8 cellular contexts compared by ENCODE assay signal in the genomic region with DNA sequence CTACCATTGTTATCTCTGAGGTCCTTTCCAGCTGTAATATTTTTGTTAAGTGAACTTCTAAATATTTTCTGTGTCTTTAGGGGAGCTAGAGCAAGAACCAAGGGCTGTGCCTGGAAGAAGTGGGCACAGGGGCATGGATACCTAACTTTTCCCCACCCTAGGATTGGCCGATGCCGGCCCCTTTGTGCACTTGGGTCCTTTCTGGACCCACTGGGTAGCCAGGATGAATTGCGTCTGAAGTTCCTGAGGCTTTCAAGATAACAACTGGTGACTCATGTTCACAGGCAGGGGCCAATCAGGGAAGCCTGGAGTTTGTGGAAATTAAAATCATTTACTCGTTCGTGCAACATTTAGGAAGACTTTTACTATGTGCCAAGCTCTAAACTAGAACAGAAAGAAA. TPM values are rescaled to one million over a fixed set of nuclear protein-coding genes. Genes with fewer than 3 reads are reported as not detected.
DNase-seq lines count a peak whose midpoint lies in the region; ATAC-seq and TF ChIP-seq lines count a peak whose summit lies in the region.

No MANE protein-coding gene starts in this region.

- TF ChIP-seq CTCF in AG09309 (IDR thresholded peaks at IDR 0.05; ENCODE audit: control insufficient read depth, insufficient read depth, low read depth, low read length, missing control alignments) = no peak
- TF ChIP-seq CTCF in brain microvascular endothelial cell (IDR thresholded peaks at IDR 0.05; ENCODE audit: low read depth, low read length, missing control alignments) = no peak
- no peak for TF ChIP-seq CTCF in Peyer's patch (IDR thresholded peaks at IDR 0.05)

- TF ChIP-seq POLR2A in Peyer's patch (IDR thresholded peaks at IDR 0.05) = no peak

- peaks cover 19 to 37% (median 20%) of the 10 kb centered on the region in 3 donors for H3K4me1 Mint-ChIP-seq in naive B cell

- peak overlapping the region; percentile 25; the same call in 1 of the 2 replicates for H3K9ac ChIP-seq in HUES64 (ENCODE audit: low read depth, low read length)

- peaks cover 0 to 7% (median 0%) of the 10 kb centered on the region in 3 donors for H3K27me3 Mint-ChIP-seq in naive B cell

- ATAC-seq in naive B cell (ENCODE audit: low read depth in 2 of 2) (no peak), GM19324 (IDR thresholded peaks at IDR 0.05; ENCODE audit: low FRiP score, unreplicated experiment) (no peak)

- peak overlapping the region; percentile 95 to 98 (median 97) for H3K4me3 Mint-ChIP-seq in naive B cell

- no peaks in the 10 kb centered on the region; the same call in 1 of the 2 replicates for H3K4me1 ChIP-seq in HUES64 (ENCODE audit: insufficient read depth, low read length)
- peaks cover 0 to 16% (median 0%) of the 10 kb centered on the region in 4 donors for H3K4me1 ChIP-seq in Peyer's patch

- peak overlapping the region in 2 of 6 donors; percentile 87 to 88 for H3K27ac Mint-ChIP-seq in naive B cell

- no peak overlapping the region for H3K27ac ChIP-seq in HUES64 (ENCODE audit: low read depth, low read length)
- H3K27ac ChIP-seq in brain microvascular endothelial cell = no peak overlapping the region
- no peak overlapping the region for H3K27ac ChIP-seq in Peyer's patch

- no peaks in the 10 kb centered on the region for H3K9me3 Mint-ChIP-seq in naive B cell

- H3K36me3 ChIP-seq in HUES64 (ENCODE audit: insufficient read depth, low read length) (peaks cover 20% of the 10 kb centered on the region), brain microvascular endothelial cell (replicated peaks) (no peaks in the 10 kb centered on the region), Peyer's patch (peaks cover 0 to 5% (median 0%) of the 10 kb centered on the region in 3 donors)

- DNase-seq in AG09309 (ENCODE audit: low read depth) = peak; percentile 5
- DNase-seq in brain microvascular endothelial cell = peak; percentile 70
- no peak for DNase-seq in naive B cell
- DNase-seq in SKM-1 (lab: John Stamatoyannopoulos, UW; ENCODE audit: unreplicated experiment) = no peak
- no peak for DNase-seq in epidermal melanocyte (ENCODE audit: insufficient read length, low spot score)
- DNase-seq in Peyer's patch = no peak

- 61% methylated on average over 5 of the region's 5 CpGs for WGBS in HUES64

- H3K9me3 ChIP-seq in HUES64 (ENCODE audit: insufficient read depth, low read depth, low read length) (no peaks in the 10 kb centered on the region), Peyer's patch (no peaks in the 10 kb centered on the region)

- peak overlapping the region; percentile 95 for H3K4me3 ChIP-seq in AG09309 (ENCODE audit: control insufficient read depth, low read depth, low read length)
- H3K4me3 ChIP-seq in HUES64 (ENCODE audit: low read length) = peak overlapping the region; percentile 89
- H3K4me3 ChIP-seq in brain microvascular endothelial cell (ENCODE audit: low read depth, low read length) = peak overlapping the region; percentile 98
- H3K4me3 ChIP-seq in Peyer's patch = peak overlapping the region in 2 of 4 donors; percentile 59 to 88

- peaks cover 0 to 12% of the 10 kb centered on the region in 2 donors for H3K36me3 Mint-ChIP-seq in naive B cell

- in situ Hi-C loops in brain microvascular endothelial cell (cut with HindIII; ENCODE audit: low pct_ligation_motif_present, low sequenced_read_pairs) = no loop called here

- H3K27me3 ChIP-seq in HUES64 (ENCODE audit: insufficient read depth, low read length) = no peaks in the 10 kb centered on the region
- H3K27me3 ChIP-seq in brain microvascular endothelial cell (replicated peaks) = no peaks in the 10 kb centered on the region
- no peaks in the 10 kb centered on the region for H3K27me3 ChIP-seq in Peyer's patch

RNA-seq across cellular contexts. Expression of a gene that starts 0.8 kb away (rescaled TPM):
- polyA plus RNA-seq in HUES64 (2013, experiment 1 of 2) = 25.2 TPM
- polyA plus RNA-seq in HUES64 (2013, experiment 2 of 2) = 26.9 TPM
- polyA plus RNA-seq in naive B cell (ENCODE audit: low read depth in 6 of 6) = 1 to 10 TPM in 3 of 6 donors, under 1 TPM in 2, not detected in 1; 0.37 to 2.8 (median 1.2) TPM
- 10 to 100 TPM in 2 of 4 donors, 1 to 10 TPM in 2; 2.3 to 14.0 (median 8.5) TPM for total RNA-seq in Peyer's patch

RNA-seq across cellular contexts. Expression of a gene that starts 0.8 kb away (rescaled TPM):
- 17.2 TPM for polyA plus RNA-seq in HUES64 (2013, experiment 1 of 2)
- 18.5 TPM for polyA plus RNA-seq in HUES64 (2013, experiment 2 of 2)
- 10 to 100 TPM in 5 of 6 donors, under 1 TPM in 1; 0.98 to 16.2 (median 11.8) TPM for polyA plus RNA-seq in naive B cell (ENCODE audit: low read depth in 6 of 6)
- 10 to 100 TPM; 26.1 to 55.3 (median 41.2) TPM for total RNA-seq in Peyer's patch

Comparison
In these comparisons a context has a peak if more than half of its experiments do, and no peak if none do; other contexts are left out.
1. DNase-seq: peak in AG09309 (single experiment) and brain microvascular endothelial cell (single experiment); none in naive B cell (single experiment), SKM-1 (single experiment), epidermal melanocyte (single experiment) and Peyer's patch (0 of 3).